Comparison of ENCODE assay signal across 10 cellular contexts in the genomic region with DNA sequence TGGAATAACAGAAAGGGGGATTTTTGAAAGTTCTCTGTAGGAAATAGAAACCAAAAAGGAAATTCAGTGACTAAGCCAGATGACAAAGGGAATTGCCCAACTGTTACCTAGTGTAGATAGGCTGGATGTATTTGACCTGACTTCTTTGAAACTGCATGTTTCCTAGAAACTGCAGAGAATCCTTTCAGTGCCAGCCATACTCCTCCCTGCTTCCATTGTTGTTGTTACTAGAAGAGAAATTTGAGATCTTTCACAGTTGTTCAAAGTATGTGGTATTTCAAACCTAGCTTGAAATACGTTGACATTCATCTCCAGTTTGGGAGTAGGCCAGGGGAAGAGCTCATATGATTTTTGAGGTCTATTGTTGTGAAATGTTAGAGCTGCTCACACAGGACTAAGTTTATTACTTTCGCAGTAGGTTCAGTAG. TPM values are rescaled to one million over a fixed set of nuclear protein-coding genes. Genes with fewer than 3 reads are reported as not detected.
DNase-seq lines count a peak whose midpoint lies in the region; ATAC-seq and TF ChIP-seq lines count a peak whose summit lies in the region.
"Had no signal": no experiment of that assay in that cellular context is flagged by ENCODE, and none has a peak within 500 bp of the region (broad histone marks: within the 10 kb centered on the region; RNA-seq: fewer than 3 reads in every experiment).

No MANE protein-coding gene starts in this region.

- H3K36me3 ChIP-seq in stomach, result no peaks in the 10 kb centered on the region
- H3K36me3 ChIP-seq: SJCRH30 had no signal

- no peaks in the 10 kb centered on the region for H3K27me3 ChIP-seq in stomach
- H3K27me3 ChIP-seq: heart right ventricle, SJCRH30 had no signal

- H3K27ac ChIP-seq in stomach, result peak overlapping the region in 4 of 5 donors; percentile 3 to 51 (median 36)
- H3K27ac ChIP-seq: SJCRH30 had no signal

- peaks cover 0 to 9% (median 2%) of the 10 kb centered on the region in 4 donors for H3K4me1 ChIP-seq in stomach

- H3K4me3 ChIP-seq in foreskin fibroblast (ENCODE audit: low read depth in 1 of 2, low read length in 2 of 2) (no peak overlapping the region), stomach (no peak overlapping the region)
- H3K4me3 ChIP-seq: SJCRH30 had no signal

- WGBS in stomach, 5 donors, result 40 to 53% (median 49%) methylated on average over 2 of the region's 2 CpGs

- H3K4me1 Mint-ChIP-seq in activated T-cell treated with anti-CD3 and anti-CD28 coated beads, Interleukin-2, amount 50 U/mL, for 72 hours (ENCODE audit: low read depth), result peaks cover 72% of the 10 kb centered on the region
- H3K4me1 Mint-ChIP-seq in activated CD4-positive, alpha-beta memory T cell treated with anti-CD3 and anti-CD28 coated beads for 36 hours (ENCODE audit: low read depth), result peaks cover 76% of the 10 kb centered on the region

- peak; percentile 56 to 61 for ATAC-seq in activated T-cell treated with anti-CD3 and anti-CD28 coated beads, Interleukin-2, amount 50 U/mL, for 72 hours (replicated peaks in 1 of 2)
- no peak for ATAC-seq in GM19467 (IDR thresholded peaks at IDR 0.05; ENCODE audit: unreplicated experiment)

- POLR2A ChIA-PET in activated CD4-positive, alpha-beta memory T cell treated with anti-CD3 and anti-CD28 coated beads for 36 hours (lab: Charles Lee), result interaction anchor here (0.6 to 7.6 kb wide), 12 partner anchors 13 to 228 kb away, joined by 3 to 72 read pairs (median 4); a partner anchor contains a TSS

- no peak for TF ChIP-seq CTCF in foreskin fibroblast (IDR thresholded peaks at IDR 0.05; ENCODE audit: low read depth, low read length)
- TF ChIP-seq CTCF in stomach (IDR thresholded peaks at IDR 0.05), result no peak
- no peak for TF ChIP-seq CTCF in GM13977 (IDR thresholded peaks at IDR 0.05; ENCODE audit: extremely low read depth, insufficient read depth, missing control alignments)

- in situ Hi-C loops in GM13977 (cut with MboI; ENCODE audit: low pct_unique_long_range_greater_than_20kb, low sequenced_read_pairs, unreplicated experiment), result no loop called here

- intact Hi-C loops in activated CD4-positive, alpha-beta memory T cell treated with anti-CD3 and anti-CD28 coated beads for 36 hours (cut with micrococcal nuclease), result loop anchor here (1.0 to 5.0 kb wide), 8 partner anchors 14 to 382 kb away; a partner anchor contains a TSS
- intact Hi-C loops in stomach (cut with DNase I; ENCODE audit: low total_unique reads), result no loop called here

- H3K27ac Mint-ChIP-seq in activated T-cell treated with anti-CD3 and anti-CD28 coated beads, Interleukin-2, amount 50 U/mL, for 72 hours, result peak overlapping the region; percentile 99
- H3K27ac Mint-ChIP-seq in activated CD4-positive, alpha-beta memory T cell treated with anti-CD3 and anti-CD28 coated beads for 36 hours, result peak overlapping the region; percentile 99

- peak overlapping the region; percentile 90 to 98 for H3K4me3 Mint-ChIP-seq in activated T-cell treated with anti-CD3 and anti-CD28 coated beads, Interleukin-2, amount 50 U/mL, for 72 hours
- peak overlapping the region; percentile 80 for H3K4me3 Mint-ChIP-seq in activated CD4-positive, alpha-beta memory T cell treated with anti-CD3 and anti-CD28 coated beads for 36 hours

- CTCF ChIA-PET in activated CD4-positive, alpha-beta memory T cell treated with anti-CD3 and anti-CD28 coated beads for 36 hours (lab: Charles Lee), result interaction anchor here (0.7 to 6.7 kb wide), 11 partner anchors 14 to 290 kb away, joined by 3 to 33 read pairs (median 7); a partner anchor contains a TSS

- peak in 1 of 2 donors; percentile 36 for DNase-seq in activated T-cell treated with anti-CD3 and anti-CD28 coated beads, Interleukin-2, amount 50 U/mL, for 72 hours
- DNase-seq in activated T-cell treated with anti-CD3 and anti-CD28 coated beads for 4 hours (no peak), foreskin fibroblast (peak; percentile 3 to 10), stomach (no peak), GM13977 (ENCODE audit: low spot score) (no peak), RPMI8226 (no peak)
- DNase-seq in activated CD4-positive, alpha-beta memory T cell treated with anti-CD3 and anti-CD28 coated beads for 36 hours, result no peak
- DNase-seq: heart right ventricle had no signal

- peaks cover 15 to 21% of the 10 kb centered on the region in 2 donors for H3K36me3 Mint-ChIP-seq in activated T-cell treated with anti-CD3 and anti-CD28 coated beads, Interleukin-2, amount 50 U/mL, for 72 hours (ENCODE audit: insufficient read depth in 2 of 2)
- peaks cover 23% of the 10 kb centered on the region for H3K36me3 Mint-ChIP-seq in activated CD4-positive, alpha-beta memory T cell treated with anti-CD3 and anti-CD28 coated beads for 36 hours

- TF ChIP-seq EP300 in stomach (IDR thresholded peaks at IDR 0.05), result no peak

- no peaks in the 10 kb centered on the region for H3K27me3 Mint-ChIP-seq in activated T-cell treated with anti-CD3 and anti-CD28 coated beads, Interleukin-2, amount 50 U/mL, for 72 hours (ENCODE audit: low read depth)
- H3K27me3 Mint-ChIP-seq in activated CD4-positive, alpha-beta memory T cell treated with anti-CD3 and anti-CD28 coated beads for 36 hours, result no peaks in the 10 kb centered on the region

- TF ChIP-seq POLR2A in stomach (IDR thresholded peaks at IDR 0.05), result no peak

- H3K9me3 ChIP-seq in stomach, result no peaks in the 10 kb centered on the region
- H3K9me3 ChIP-seq: SJCRH30 had no signal

- H3K9me3 Mint-ChIP-seq in activated T-cell treated with anti-CD3 and anti-CD28 coated beads, Interleukin-2, amount 50 U/mL, for 72 hours, result peaks cover 3% of the 10 kb centered on the region in 2 donors
- peaks cover 3% of the 10 kb centered on the region for H3K9me3 Mint-ChIP-seq in activated CD4-positive, alpha-beta memory T cell treated with anti-CD3 and anti-CD28 coated beads for 36 hours

RNA-seq across cellular contexts. Expression of a gene that starts 1.8 kb away (rescaled TPM):
- total RNA-seq in activated T-cell treated with anti-CD3 and anti-CD28 coated beads, Interleukin-2, amount 50 U/mL, for 72 hours, result 100 to 1,000 TPM; 135 to 209 TPM
- 10 to 100 TPM; 95.1 to 95.7 TPM for total RNA-seq in activated CD4-positive, alpha-beta memory T cell treated with anti-CD3 and anti-CD28 coated beads for 36 hours
- 10 to 100 TPM in 2 of 5 donors, 1 to 10 TPM in 1, not detected in 2; 1.3 to 28.6 (median 13.5) TPM for total RNA-seq in stomach
- 1 to 10 TPM in 2 of 3 donors, under 1 TPM in 1; 0.75 to 3.7 (median 1.1) TPM for polyA plus RNA-seq in stomach

Comparison
In these comparisons a context has a peak if more than half of its experiments do, and no peak if none do; other contexts are left out.
1. DNase-seq: peak in foreskin fibroblast (2 of 2); none in activated T-cell treated with anti-CD3 and anti-CD28 coated beads for 4 hours (single experiment), activated CD4-positive, alpha-beta memory T cell treated with anti-CD3 and anti-CD28 coated beads for 36 hours (single experiment), stomach (single experiment), GM13977 (single experiment) and RPMI8226 (single experiment).